In genomic region chr21:15010645-15011044, GRCh38 we compare ENCODE assay signal across 19 cellular contexts. TPM values are rescaled to one million over a fixed set of nuclear protein-coding genes. Genes with fewer than 3 reads are reported as not detected.
DNase-seq lines count a peak whose midpoint lies in the region; ATAC-seq and TF ChIP-seq lines count a peak whose summit lies in the region.
"Had no signal": no experiment of that assay in that cellular context is flagged by ENCODE, and none has a peak within 500 bp of the region (broad histone marks: within the 10 kb centered on the region; RNA-seq: fewer than 3 reads in every experiment).

No MANE protein-coding gene starts in this region.

- peaks cover 58% of the 10 kb centered on the region for H3K4me1 ChIP-seq in osteoblast (ENCODE audit: insufficient read depth, low read length)

- H4K20me1 ChIP-seq in osteoblast (ENCODE audit: insufficient read depth, low read length), result no peaks in the 10 kb centered on the region

- H3K4me3 ChIP-seq in osteoblast (ENCODE audit: insufficient read depth, low read length), result no peak overlapping the region
- H3K4me3 ChIP-seq: GM23338, MG63 had no signal

- peak; percentile 63 for DNase-seq in EL
- DNase-seq in M059J (ENCODE audit: low read depth), result peak; percentile 67
- no peak for DNase-seq in chondrocyte (ENCODE audit: low spot score)
- DNase-seq in osteoblast (ENCODE audit: insufficient read length, low spot score, missing footprints), result no peak
- no peak for DNase-seq in left colon
- DNase-seq in activated CD8-positive, alpha-beta memory T cell treated with anti-CD3 and anti-CD28 coated beads for 24 hours, result no peak
- DNase-seq in erythroblast (lab: John Stamatoyannopoulos, UW), result no peak
- no peak for DNase-seq in anterior cingulate cortex (lab: John Stamatoyannopoulos, UW)
- DNase-seq: Calu3; CD4-positive, alpha-beta T cell; DMS79; GF-D8; KG1; MG63; NCI-H1092 treated with DMSO at 0.1 percent for 48 hours; NCI-H1694; NCI-H446; NCI-H748 treated with DMSO at 0.1 percent for 48 hours had no signal

- H3K4me3 Mint-ChIP-seq in chondrocyte (ENCODE audit: unreplicated experiment), result no peak overlapping the region
- H3K4me3 Mint-ChIP-seq: CD4-positive, alpha-beta T cell; GM23338 had no signal

- no peak overlapping the region for H3K4me2 ChIP-seq in osteoblast (ENCODE audit: insufficient read depth, low read length)
- H3K4me2 ChIP-seq: GM23338 had no signal

- no peak overlapping the region for H2AFZ ChIP-seq in osteoblast (ENCODE audit: low read length)
- H2AFZ ChIP-seq: GM23338 had no signal

- H3K27ac Mint-ChIP-seq in chondrocyte (ENCODE audit: unreplicated experiment), result peak overlapping the region; percentile 34
- H3K27ac Mint-ChIP-seq: CD4-positive, alpha-beta T cell; GM23338 had no signal

- peaks cover 72% of the 10 kb centered on the region for H3K79me2 ChIP-seq in osteoblast (ENCODE audit: insufficient read depth, low read length)

- no peaks in the 10 kb centered on the region for H3K9me3 ChIP-seq in osteoblast (ENCODE audit: low read depth, low read length)
- H3K9me3 ChIP-seq: MG63 had no signal

- no peak for ATAC-seq in left colon
- ATAC-seq: GM23338 had no signal

- H3K27me3 Mint-ChIP-seq in chondrocyte (ENCODE audit: low read depth), result no peaks in the 10 kb centered on the region
- H3K27me3 Mint-ChIP-seq: CD4-positive, alpha-beta T cell had no signal

- intact Hi-C loops in left colon (cut with DNase I, micrococcal nuclease), result no loop called here

- TF ChIP-seq POLR2A in erythroblast (IDR thresholded peaks at IDR 0.05; ENCODE audit: low read length), result no peak

- peaks cover 5% of the 10 kb centered on the region for H3K36me3 Mint-ChIP-seq in chondrocyte (ENCODE audit: low read depth)

- no peaks in the 10 kb centered on the region for H3K27me3 ChIP-seq in osteoblast (ENCODE audit: insufficient read depth, low read length)
- H3K27me3 ChIP-seq: MG63 had no signal

- no peaks in the 10 kb centered on the region for H3K9me3 Mint-ChIP-seq in chondrocyte (ENCODE audit: low read depth)
- H3K9me3 Mint-ChIP-seq: CD4-positive, alpha-beta T cell; GM23338 had no signal

- peaks cover 10% of the 10 kb centered on the region for H3K36me3 ChIP-seq in osteoblast (ENCODE audit: insufficient read depth, low read length)
- H3K36me3 ChIP-seq: MG63 had no signal

- TF ChIP-seq CTCF in chondrocyte (IDR thresholded peaks at IDR 0.05), result no peak
- TF ChIP-seq CTCF in osteoblast (IDR thresholded peaks at IDR 0.05; ENCODE audit: extremely low read depth, low read depth, low read length), result no peak

- H3K4me1 Mint-ChIP-seq in chondrocyte (ENCODE audit: low read depth), result peaks cover 43% of the 10 kb centered on the region

- peak overlapping the region; percentile 85 for H3K27ac ChIP-seq in osteoblast (ENCODE audit: low read depth, low read length)

RNA-seq across cellular contexts. Expression of gene NRIP1, which starts 54.2 kb away (rescaled TPM):
- total RNA-seq in M059J (2014; rRNA removed; shearing (Covaris generic)), result 14.1 and 17.2 TPM in 2 replicates
- total RNA-seq in chondrocyte, result 22.4 to 23.6 TPM (median 22.6 TPM) in 3 replicates
- total RNA-seq in osteoblast, result 32.1 and 32.6 TPM in 2 replicates
- 10 to 100 TPM; 78.5 to 82.9 TPM for total RNA-seq in left colon

Comparison
In these comparisons a context has a peak if more than half of its experiments do, and no peak if none do; other contexts are left out.
1. DNase-seq: peak in EL (single experiment) and M059J (single experiment); none in chondrocyte (single experiment), osteoblast (single experiment), left colon (0 of 2), activated CD8-positive, alpha-beta memory T cell treated with anti-CD3 and anti-CD28 coated beads for 24 hours (single experiment), erythroblast (0 of 2) and anterior cingulate cortex (0 of 58).